In genomic region chr19:35931161-35931873, GRCh38 we compare ENCODE assay signal across 1 cellular context.
TF ChIP-seq lines count a peak whose summit lies in the region.

No MANE protein-coding gene starts in this region.

TF ChIP-seq in HEK293, 187 proteins besides CTCF, POLR2A, EP300 and RAD21 (continued from another document and continues in another):
- TF ChIP-seq HIC1 (tag by site-specific recombination; IDR thresholded peaks at IDR 0.05) (no peak), ZNF202 (tag by site-specific recombination; IDR thresholded peaks at IDR 0.05; ENCODE audit: borderline replicate concordance) (no peak), ZNF530 (tag by site-specific recombination; IDR thresholded peaks at IDR 0.05; ENCODE audit: low read depth) (no peak), ZBTB21 (tag by site-specific recombination; IDR thresholded peaks at IDR 0.05) (peak; percentile 15; the same call in 1 of the 2 replicates), ZNF423 (tag by site-specific recombination; IDR thresholded peaks at IDR 0.05) (no peak), ZIC2 (tag by site-specific recombination; IDR thresholded peaks at IDR 0.05) (peak; percentile 29; the same call in 1 of the 2 replicates), GLI2 (tag by site-specific recombination; IDR thresholded peaks at IDR 0.05; ENCODE audit: borderline replicate concordance, low read depth) (no peak), ZNF664 (tag by site-specific recombination; IDR thresholded peaks at IDR 0.05) (no peak; the same call in 1 of the 2 replicates), GLIS1 (tag by site-specific recombination; IDR thresholded peaks at IDR 0.05) (peak; percentile 75), YY1 (tag by site-specific recombination; IDR thresholded peaks at IDR 0.05) (peak; percentile 80; the same call in 1 of the 2 replicates), ZNF121 (tag by site-specific recombination; IDR thresholded peaks at IDR 0.05) (no peak), HOXC10 (CRISPR knock-in tag; IDR thresholded peaks at IDR 0.05) (no peak), ZNF18 (tag by site-specific recombination; IDR thresholded peaks at IDR 0.05) (no peak), YY2 (tag by site-specific recombination; IDR thresholded peaks at IDR 0.05) (peak; percentile 78), ZNF514 (tag by site-specific recombination; IDR thresholded peaks at IDR 0.05) (no peak), FEZF1 (tag by site-specific recombination; IDR thresholded peaks at IDR 0.05) (no peak), ZNF571 (tag by site-specific recombination; IDR thresholded peaks at IDR 0.05) (no peak), INSM2 (tag by site-specific recombination; IDR thresholded peaks at IDR 0.05) (peak; percentile 70; the same call in 1 of the 2 replicates), ZNF362 (tag by site-specific recombination; IDR thresholded peaks at IDR 0.05) (no peak), KLF1 (tag by site-specific recombination; IDR thresholded peaks at IDR 0.05) (peak; percentile 96), IKZF3 (tag by site-specific recombination; IDR thresholded peaks at IDR 0.05) (peak; percentile 49), ZNF449 (tag by site-specific recombination; IDR thresholded peaks at IDR 0.05) (no peak; the same call in 1 of the 2 replicates), ZNF561 (tag by site-specific recombination; IDR thresholded peaks at IDR 0.05; ENCODE audit: borderline replicate concordance) (no peak; the same call in 1 of the 2 replicates), MZF1 (tag by site-specific recombination; IDR thresholded peaks at IDR 0.05; ENCODE audit: borderline replicate concordance) (no peak), ZNF596 (tag by site-specific recombination; IDR thresholded peaks at IDR 0.05) (no peak), KLF9 (tag by site-specific recombination; IDR thresholded peaks at IDR 0.05; ENCODE audit: low read depth) (peak; percentile 100), KLF16 (tag by site-specific recombination; IDR thresholded peaks at IDR 0.05) (peak; percentile 97), SP3 (tag by site-specific recombination; IDR thresholded peaks at IDR 0.05) (peak; percentile 100), ZNF214 (tag by site-specific recombination; IDR thresholded peaks at IDR 0.05; ENCODE audit: borderline replicate concordance) (no peak), ZNF560 (tag by site-specific recombination; IDR thresholded peaks at IDR 0.05; ENCODE audit: borderline replicate concordance) (no peak), ZNF266 (tag by site-specific recombination; IDR thresholded peaks at IDR 0.05; ENCODE audit: low read depth) (no peak), SP2 (tag by site-specific recombination; IDR thresholded peaks at IDR 0.05) (peak; percentile 98), ZNF558 (tag by site-specific recombination; IDR thresholded peaks at IDR 0.05) (no peak; the same call in 1 of the 2 replicates), ZNF701 (tag by site-specific recombination; IDR thresholded peaks at IDR 0.05) (no peak), ZBTB8A (tag by site-specific recombination; IDR thresholded peaks at IDR 0.05) (peak; percentile 100), ZNF791 (tag by site-specific recombination; IDR thresholded peaks at IDR 0.05) (no peak), ZNF19 (tag by site-specific recombination; IDR thresholded peaks at IDR 0.05; ENCODE audit: low read depth) (no peak), ZNF768 (tag by site-specific recombination; IDR thresholded peaks at IDR 0.05) (no peak), ZNF785 (tag by site-specific recombination; IDR thresholded peaks at IDR 0.05) (no peak), ZEB2 (tag by site-specific recombination; IDR thresholded peaks at IDR 0.05) (peak; percentile 95), TSHZ1 (tag by site-specific recombination; IDR thresholded peaks at IDR 0.05; ENCODE audit: borderline replicate concordance) (no peak), ZNF398 (tag by site-specific recombination; IDR thresholded peaks at IDR 0.05) (no peak), KLF10 (tag by site-specific recombination; IDR thresholded peaks at IDR 0.05) (peak; percentile 99), ZNF776 (tag by site-specific recombination; IDR thresholded peaks at IDR 0.05; ENCODE audit: borderline replicate concordance) (no peak), PBX3 (CRISPR knock-in tag; IDR thresholded peaks at IDR 0.05) (peak; percentile 72), REST (tag by site-specific recombination; IDR thresholded peaks at IDR 0.05) (peak; percentile 16; the same call in 1 of the 2 replicates)
